In genomic region chr10:128211064-128211504, GRCh38 we compare ENCODE assay signal across 1 cellular context.
TF ChIP-seq lines count a peak whose summit lies in the region.

No MANE protein-coding gene starts in this region.

TF ChIP-seq in GM23338, 12 proteins besides CTCF, POLR2A, EP300 and RAD21 (continued from another document):
- TF ChIP-seq POLR2AphosphoS5 (IDR thresholded peaks at IDR 0.05; ENCODE audit: low read depth) (no peak), NANOG (IDR thresholded peaks at IDR 0.05; ENCODE audit: borderline replicate concordance) (no peak), STAT1 (IDR thresholded peaks at IDR 0.05; ENCODE audit: unreplicated experiment) (no peak), ETS1 (IDR thresholded peaks at IDR 0.05) (no peak), CREB1 (CRISPR knock-in tag; IDR thresholded peaks at IDR 0.05; ENCODE audit: low read depth) (no peak), REST (IDR thresholded peaks at IDR 0.05; ENCODE audit: unreplicated experiment) (no peak)
